Comparison of ENCODE assay signal across 3 cellular contexts in the genomic region with DNA sequence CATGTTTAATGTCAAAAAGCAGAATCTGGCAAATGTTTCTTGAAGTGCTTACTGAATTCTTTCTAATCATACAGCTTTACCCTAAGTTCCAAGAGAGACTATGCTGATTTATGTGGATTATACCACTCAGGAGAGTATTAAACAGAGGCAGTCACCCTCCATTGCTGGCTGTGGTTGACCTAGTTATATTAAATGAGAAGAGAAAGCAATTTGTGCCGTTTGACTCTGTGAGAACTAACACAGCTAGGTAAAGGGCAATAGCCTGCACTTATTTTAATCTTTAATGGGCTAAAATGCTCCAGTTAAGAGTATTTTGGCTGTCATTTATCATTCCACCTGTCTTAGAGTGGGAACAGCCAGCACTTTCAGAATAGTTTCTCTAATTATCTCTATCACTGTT.
TF ChIP-seq lines count a peak whose summit lies in the region.

No MANE protein-coding gene starts in this region.

TF ChIP-seq in GM23338, 12 proteins besides CTCF, POLR2A, EP300 and RAD21 (continues in another document):
- TF ChIP-seq, protein P1, sequence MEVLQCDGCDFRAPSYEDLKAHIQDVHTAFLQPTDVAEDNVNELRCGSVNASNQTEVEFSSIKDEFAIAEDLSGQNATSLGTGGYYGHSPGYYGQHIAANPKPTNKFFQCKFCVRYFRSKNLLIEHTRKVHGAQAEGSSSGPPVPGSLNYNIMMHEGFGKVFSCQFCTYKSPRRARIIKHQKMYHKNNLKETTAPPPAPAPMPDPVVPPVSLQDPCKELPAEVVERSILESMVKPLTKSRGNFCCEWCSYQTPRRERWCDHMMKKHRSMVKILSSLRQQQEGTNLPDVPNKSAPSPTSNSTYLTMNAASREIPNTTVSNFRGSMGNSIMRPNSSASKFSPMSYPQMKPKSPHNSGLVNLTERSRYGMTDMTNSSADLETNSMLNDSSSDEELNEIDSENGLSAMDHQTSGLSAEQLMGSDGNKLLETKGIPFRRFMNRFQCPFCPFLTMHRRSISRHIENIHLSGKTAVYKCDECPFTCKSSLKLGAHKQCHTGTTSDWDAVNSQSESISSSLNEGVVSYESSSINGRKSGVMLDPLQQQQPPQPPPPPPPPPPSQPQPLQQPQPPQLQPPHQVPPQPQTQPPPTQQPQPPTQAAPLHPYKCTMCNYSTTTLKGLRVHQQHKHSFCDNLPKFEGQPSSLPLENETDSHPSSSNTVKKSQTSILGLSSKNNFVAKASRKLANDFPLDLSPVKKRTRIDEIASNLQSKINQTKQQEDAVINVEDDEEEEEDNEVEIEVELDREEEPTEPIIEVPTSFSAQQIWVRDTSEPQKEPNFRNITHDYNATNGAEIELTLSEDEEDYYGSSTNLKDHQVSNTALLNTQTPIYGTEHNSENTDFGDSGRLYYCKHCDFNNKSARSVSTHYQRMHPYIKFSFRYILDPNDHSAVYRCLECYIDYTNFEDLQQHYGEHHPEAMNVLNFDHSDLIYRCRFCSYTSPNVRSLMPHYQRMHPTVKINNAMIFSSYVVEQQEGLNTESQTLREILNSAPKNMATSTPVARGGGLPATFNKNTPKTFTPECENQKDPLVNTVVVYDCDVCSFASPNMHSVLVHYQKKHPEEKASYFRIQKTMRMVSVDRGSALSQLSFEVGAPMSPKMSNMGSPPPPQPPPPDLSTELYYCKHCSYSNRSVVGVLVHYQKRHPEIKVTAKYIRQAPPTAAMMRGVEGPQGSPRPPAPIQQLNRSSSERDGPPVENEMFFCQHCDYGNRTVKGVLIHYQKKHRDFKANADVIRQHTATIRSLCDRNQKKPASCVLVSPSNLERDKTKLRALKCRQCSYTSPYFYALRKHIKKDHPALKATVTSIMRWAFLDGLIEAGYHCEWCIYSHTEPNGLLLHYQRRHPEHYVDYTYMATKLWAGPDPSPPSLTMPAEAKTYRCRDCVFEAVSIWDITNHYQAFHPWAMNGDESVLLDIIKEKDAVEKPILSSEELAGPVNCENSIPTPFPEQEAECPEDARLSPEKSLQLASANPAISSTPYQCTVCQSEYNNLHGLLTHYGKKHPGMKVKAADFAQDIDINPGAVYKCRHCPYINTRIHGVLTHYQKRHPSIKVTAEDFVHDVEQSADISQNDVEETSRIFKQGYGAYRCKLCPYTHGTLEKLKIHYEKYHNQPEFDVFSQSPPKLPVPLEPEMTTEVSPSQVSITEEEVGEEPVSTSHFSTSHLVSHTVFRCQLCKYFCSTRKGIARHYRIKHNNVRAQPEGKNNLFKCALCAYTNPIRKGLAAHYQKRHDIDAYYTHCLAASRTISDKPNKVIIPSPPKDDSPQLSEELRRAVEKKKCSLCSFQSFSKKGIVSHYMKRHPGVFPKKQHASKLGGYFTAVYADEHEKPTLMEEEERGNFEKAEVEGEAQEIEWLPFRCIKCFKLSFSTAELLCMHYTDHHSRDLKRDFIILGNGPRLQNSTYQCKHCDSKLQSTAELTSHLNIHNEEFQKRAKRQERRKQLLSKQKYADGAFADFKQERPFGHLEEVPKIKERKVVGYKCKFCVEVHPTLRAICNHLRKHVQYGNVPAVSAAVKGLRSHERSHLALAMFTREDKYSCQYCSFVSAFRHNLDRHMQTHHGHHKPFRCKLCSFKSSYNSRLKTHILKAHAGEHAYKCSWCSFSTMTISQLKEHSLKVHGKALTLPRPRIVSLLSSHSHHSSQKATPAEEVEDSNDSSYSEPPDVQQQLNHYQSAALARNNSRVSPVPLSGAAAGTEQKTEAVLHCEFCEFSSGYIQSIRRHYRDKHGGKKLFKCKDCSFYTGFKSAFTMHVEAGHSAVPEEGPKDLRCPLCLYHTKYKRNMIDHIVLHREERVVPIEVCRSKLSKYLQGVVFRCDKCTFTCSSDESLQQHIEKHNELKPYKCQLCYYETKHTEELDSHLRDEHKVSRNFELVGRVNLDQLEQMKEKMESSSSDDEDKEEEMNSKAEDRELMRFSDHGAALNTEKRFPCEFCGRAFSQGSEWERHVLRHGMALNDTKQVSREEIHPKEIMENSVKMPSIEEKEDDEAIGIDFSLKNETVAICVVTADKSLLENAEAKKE (CRISPR knock-in tag; IDR thresholded peaks at IDR 0.05): no peak

TF ChIP-seq in GM12878, 131 proteins besides CTCF, POLR2A, EP300 and RAD21:
- TF ChIP-seq CBFB (IDR thresholded peaks at IDR 0.05; ENCODE audit: low read depth) (no peak), BCL11A (IDR thresholded peaks at IDR 0.05; ENCODE audit: low read depth, low read length) (no peak), NBN (IDR thresholded peaks at IDR 0.05) (no peak), RCOR1 (conservative IDR thresholded peaks at IDR 0.05; ENCODE audit: low read depth, low read length) (no peak), RFX5 (IDR thresholded peaks at IDR 0.05; ENCODE audit: low read depth, low read length) (no peak), IKZF2 (IDR thresholded peaks at IDR 0.05) (no peak), MYB (IDR thresholded peaks at IDR 0.05; ENCODE audit: borderline replicate concordance, low read depth, low read length) (no peak)

TF ChIP-seq in HEK293T, 16 proteins besides CTCF, POLR2A, EP300 and RAD21:
- TF ChIP-seq FOXM1 (IDR thresholded peaks at IDR 0.05; ENCODE audit: borderline replicate concordance) (no peak), SUZ12 (IDR thresholded peaks at IDR 0.05) (no peak), LEF1 (IDR thresholded peaks at IDR 0.05; ENCODE audit: borderline replicate concordance) (no peak), L3MBTL2 (conservative IDR thresholded peaks at IDR 0.05) (no peak), FOXK2 (IDR thresholded peaks at IDR 0.05) (no peak), ZNF384 (IDR thresholded peaks at IDR 0.05) (no peak), ELF4 (IDR thresholded peaks at IDR 0.05) (no peak), CTBP1 (IDR thresholded peaks at IDR 0.05; ENCODE audit: borderline replicate concordance) (no peak), BHLHE40 (IDR thresholded peaks at IDR 0.05; ENCODE audit: borderline replicate concordance) (no peak), FOXA1 (IDR thresholded peaks at IDR 0.05) (no peak)
- TF ChIP-seq, protein P2, sequence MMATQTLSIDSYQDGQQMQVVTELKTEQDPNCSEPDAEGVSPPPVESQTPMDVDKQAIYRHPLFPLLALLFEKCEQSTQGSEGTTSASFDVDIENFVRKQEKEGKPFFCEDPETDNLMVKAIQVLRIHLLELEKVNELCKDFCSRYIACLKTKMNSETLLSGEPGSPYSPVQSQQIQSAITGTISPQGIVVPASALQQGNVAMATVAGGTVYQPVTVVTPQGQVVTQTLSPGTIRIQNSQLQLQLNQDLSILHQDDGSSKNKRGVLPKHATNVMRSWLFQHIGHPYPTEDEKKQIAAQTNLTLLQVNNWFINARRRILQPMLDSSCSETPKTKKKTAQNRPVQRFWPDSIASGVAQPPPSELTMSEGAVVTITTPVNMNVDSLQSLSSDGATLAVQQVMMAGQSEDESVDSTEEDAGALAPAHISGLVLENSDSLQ (IDR thresholded peaks at IDR 0.05): no peak
TF ChIP-seq in HEK293T: peak in this region for 0.
